1 cellular context compared by ENCODE assay signal in the genomic region with DNA sequence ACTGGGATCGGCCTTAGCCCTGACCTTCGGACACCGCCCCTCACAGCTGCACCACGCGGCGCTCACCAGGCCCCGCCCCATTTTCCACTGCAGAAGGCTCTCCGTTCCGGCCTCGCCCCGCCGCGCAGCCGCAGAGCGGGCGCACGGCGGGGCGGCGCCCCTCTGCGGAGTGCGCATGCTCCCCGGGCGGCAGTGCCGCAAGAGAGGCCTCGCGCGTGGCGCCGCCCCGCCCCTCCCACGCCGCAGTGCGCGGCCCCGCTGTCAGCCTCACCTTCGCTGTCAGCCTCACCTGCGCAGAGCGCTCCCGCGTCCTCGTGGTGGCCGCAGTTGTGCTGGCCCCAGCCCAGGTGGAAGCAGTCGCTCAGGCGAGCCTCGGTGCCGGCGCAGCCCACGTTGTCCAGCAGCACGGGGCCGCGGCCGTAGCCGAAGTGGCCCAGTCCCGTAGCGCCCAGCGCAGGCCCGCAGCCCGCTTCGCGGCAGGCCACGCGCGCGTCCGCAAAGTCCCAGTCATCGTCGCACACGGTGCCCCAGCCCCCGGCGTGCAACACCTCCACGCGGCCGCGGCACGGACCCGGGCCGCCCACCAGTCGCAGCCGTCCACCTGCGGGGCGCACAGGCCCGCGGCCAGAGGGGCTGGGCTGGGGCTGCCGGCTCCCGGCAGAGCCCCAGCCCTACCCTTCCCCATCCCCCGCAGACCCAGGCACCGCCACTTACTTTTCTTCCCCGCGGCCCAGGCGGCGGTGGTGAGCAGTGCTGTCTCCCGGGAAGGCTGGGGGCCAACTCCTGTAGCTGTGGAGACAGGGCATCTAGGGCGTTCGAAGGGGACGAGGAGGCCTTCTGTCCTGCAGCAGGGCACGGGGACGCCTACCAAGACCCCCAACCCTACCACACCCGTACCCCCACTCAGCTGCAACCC.
TF ChIP-seq lines count a peak whose summit lies in the region.

No MANE protein-coding gene starts in this region.

TF ChIP-seq in K562, 482 proteins besides CTCF, POLR2A, EP300 and RAD21 (continued from another document and continues in another):
- TF ChIP-seq, protein P1, sequence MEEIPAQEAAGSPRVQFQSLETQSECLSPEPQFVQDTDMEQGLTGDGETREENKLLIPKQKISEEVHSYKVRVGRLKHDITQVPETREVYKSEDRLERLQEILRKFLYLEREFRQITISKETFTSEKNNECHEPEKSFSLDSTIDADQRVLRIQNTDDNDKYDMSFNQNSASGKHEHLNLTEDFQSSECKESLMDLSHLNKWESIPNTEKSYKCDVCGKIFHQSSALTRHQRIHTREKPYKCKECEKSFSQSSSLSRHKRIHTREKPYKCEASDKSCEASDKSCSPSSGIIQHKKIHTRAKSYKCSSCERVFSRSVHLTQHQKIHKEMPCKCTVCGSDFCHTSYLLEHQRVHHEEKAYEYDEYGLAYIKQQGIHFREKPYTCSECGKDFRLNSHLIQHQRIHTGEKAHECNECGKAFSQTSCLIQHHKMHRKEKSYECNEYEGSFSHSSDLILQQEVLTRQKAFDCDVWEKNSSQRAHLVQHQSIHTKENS (CRISPR knock-in tag; IDR thresholded peaks at IDR 0.05) = no peak
- no peak for TF ChIP-seq ZNF217 (CRISPR knock-in tag; IDR thresholded peaks at IDR 0.05)
- no peak for TF ChIP-seq NCOA6 (IDR thresholded peaks at IDR 0.05)
- TF ChIP-seq, protein P2, sequence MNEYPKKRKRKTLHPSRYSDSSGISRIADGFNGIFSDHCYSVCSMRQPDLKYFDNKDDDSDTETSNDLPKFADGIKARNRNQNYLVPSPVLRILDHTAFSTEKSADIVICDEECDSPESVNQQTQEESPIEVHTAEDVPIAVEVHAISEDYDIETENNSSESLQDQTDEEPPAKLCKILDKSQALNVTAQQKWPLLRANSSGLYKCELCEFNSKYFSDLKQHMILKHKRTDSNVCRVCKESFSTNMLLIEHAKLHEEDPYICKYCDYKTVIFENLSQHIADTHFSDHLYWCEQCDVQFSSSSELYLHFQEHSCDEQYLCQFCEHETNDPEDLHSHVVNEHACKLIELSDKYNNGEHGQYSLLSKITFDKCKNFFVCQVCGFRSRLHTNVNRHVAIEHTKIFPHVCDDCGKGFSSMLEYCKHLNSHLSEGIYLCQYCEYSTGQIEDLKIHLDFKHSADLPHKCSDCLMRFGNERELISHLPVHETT (CRISPR knock-in tag; conservative IDR thresholded peaks at IDR 0.05 in 1 of 2, IDR thresholded peaks at IDR 0.05 in 1 of 2) = peak in 1 of 2 experiments; percentile 76; a peak in 2 of 4 replicates
- TF ChIP-seq KDM2B (CRISPR knock-in tag; IDR thresholded peaks at IDR 0.05) = peak; percentile 94
- peak; percentile 95 for TF ChIP-seq CXXC5 (CRISPR knock-in tag; IDR thresholded peaks at IDR 0.05)
- TF ChIP-seq ZNF75A (CRISPR knock-in tag; IDR thresholded peaks at IDR 0.05) = no peak
- TF ChIP-seq PCBP1 (IDR thresholded peaks at IDR 0.05; ENCODE audit: low read depth, low read length, poor library complexity, severe bottlenecking) = no peak
- no peak for TF ChIP-seq MBD2 (IDR thresholded peaks at IDR 0.05; ENCODE audit: borderline replicate concordance, low read depth)
- no peak for TF ChIP-seq ZNF3 (CRISPR knock-in tag; IDR thresholded peaks at IDR 0.05)
- peak; percentile 96 for TF ChIP-seq MYC (IDR thresholded peaks at IDR 0.05; ENCODE audit: low read depth, low read length)
- no peak; the same call in 1 of the 2 replicates for TF ChIP-seq MYC (CRISPR knock-in tag; IDR thresholded peaks at IDR 0.05; ENCODE audit: borderline replicate concordance, low read depth)
- TF ChIP-seq XRCC4 (IDR thresholded peaks at IDR 0.05; ENCODE audit: extremely low read depth, insufficient read depth, insufficient read length) = no peak
- TF ChIP-seq, protein P3, sequence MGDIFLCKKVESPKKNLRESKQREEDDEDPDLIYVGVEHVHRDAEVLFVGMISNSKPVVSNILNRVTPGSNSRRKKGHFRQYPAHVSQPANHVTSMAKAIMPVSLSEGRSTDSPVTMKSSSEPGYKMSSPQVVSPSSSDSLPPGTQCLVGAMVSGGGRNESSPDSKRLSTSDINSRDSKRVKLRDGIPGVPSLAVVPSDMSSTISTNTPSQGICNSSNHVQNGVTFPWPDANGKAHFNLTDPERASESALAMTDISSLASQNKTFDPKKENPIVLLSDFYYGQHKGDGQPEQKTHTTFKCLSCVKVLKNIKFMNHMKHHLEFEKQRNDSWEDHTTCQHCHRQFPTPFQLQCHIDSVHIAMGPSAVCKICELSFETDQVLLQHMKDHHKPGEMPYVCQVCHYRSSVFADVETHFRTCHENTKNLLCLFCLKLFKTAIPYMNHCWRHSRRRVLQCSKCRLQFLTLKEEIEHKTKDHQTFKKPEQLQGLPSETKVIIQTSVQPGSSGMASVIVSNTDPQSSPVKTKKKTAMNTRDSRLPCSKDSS (IDR thresholded peaks at IDR 0.05; ENCODE audit: low read depth, partially characterized antibody) = no peak
- TF ChIP-seq ARHGAP35 (IDR thresholded peaks at IDR 0.05; ENCODE audit: partially characterized antibody) = no peak
- no peak for TF ChIP-seq BCOR (IDR thresholded peaks at IDR 0.05)
- peak; percentile 72; the same call in 1 of the 2 replicates for TF ChIP-seq ZNF584 (CRISPR knock-in tag; IDR thresholded peaks at IDR 0.05; ENCODE audit: low read depth)
- no peak for TF ChIP-seq DPF2 (IDR thresholded peaks at IDR 0.05)
- no peak for TF ChIP-seq ZNF239 (CRISPR knock-in tag; IDR thresholded peaks at IDR 0.05)
- TF ChIP-seq ZFP36 (IDR thresholded peaks at IDR 0.05; ENCODE audit: low read depth, low read length, partially characterized antibody) = no peak
- TF ChIP-seq RUNX1 (IDR thresholded peaks at IDR 0.05; ENCODE audit: low read depth) = peak; percentile 38; the same call in 1 of the 2 replicates
- TF ChIP-seq, protein P4, sequence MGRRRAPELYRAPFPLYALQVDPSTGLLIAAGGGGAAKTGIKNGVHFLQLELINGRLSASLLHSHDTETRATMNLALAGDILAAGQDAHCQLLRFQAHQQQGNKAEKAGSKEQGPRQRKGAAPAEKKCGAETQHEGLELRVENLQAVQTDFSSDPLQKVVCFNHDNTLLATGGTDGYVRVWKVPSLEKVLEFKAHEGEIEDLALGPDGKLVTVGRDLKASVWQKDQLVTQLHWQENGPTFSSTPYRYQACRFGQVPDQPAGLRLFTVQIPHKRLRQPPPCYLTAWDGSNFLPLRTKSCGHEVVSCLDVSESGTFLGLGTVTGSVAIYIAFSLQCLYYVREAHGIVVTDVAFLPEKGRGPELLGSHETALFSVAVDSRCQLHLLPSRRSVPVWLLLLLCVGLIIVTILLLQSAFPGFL (CRISPR knock-in tag; IDR thresholded peaks at IDR 0.05) = no peak
- TF ChIP-seq ZNF282 (CRISPR knock-in tag; IDR thresholded peaks at IDR 0.05) = peak; percentile 95
- TF ChIP-seq TBL1XR1 (IDR thresholded peaks at IDR 0.05; ENCODE audit: low read length in 2 of 2) = no peak
- TF ChIP-seq, protein P5, sequence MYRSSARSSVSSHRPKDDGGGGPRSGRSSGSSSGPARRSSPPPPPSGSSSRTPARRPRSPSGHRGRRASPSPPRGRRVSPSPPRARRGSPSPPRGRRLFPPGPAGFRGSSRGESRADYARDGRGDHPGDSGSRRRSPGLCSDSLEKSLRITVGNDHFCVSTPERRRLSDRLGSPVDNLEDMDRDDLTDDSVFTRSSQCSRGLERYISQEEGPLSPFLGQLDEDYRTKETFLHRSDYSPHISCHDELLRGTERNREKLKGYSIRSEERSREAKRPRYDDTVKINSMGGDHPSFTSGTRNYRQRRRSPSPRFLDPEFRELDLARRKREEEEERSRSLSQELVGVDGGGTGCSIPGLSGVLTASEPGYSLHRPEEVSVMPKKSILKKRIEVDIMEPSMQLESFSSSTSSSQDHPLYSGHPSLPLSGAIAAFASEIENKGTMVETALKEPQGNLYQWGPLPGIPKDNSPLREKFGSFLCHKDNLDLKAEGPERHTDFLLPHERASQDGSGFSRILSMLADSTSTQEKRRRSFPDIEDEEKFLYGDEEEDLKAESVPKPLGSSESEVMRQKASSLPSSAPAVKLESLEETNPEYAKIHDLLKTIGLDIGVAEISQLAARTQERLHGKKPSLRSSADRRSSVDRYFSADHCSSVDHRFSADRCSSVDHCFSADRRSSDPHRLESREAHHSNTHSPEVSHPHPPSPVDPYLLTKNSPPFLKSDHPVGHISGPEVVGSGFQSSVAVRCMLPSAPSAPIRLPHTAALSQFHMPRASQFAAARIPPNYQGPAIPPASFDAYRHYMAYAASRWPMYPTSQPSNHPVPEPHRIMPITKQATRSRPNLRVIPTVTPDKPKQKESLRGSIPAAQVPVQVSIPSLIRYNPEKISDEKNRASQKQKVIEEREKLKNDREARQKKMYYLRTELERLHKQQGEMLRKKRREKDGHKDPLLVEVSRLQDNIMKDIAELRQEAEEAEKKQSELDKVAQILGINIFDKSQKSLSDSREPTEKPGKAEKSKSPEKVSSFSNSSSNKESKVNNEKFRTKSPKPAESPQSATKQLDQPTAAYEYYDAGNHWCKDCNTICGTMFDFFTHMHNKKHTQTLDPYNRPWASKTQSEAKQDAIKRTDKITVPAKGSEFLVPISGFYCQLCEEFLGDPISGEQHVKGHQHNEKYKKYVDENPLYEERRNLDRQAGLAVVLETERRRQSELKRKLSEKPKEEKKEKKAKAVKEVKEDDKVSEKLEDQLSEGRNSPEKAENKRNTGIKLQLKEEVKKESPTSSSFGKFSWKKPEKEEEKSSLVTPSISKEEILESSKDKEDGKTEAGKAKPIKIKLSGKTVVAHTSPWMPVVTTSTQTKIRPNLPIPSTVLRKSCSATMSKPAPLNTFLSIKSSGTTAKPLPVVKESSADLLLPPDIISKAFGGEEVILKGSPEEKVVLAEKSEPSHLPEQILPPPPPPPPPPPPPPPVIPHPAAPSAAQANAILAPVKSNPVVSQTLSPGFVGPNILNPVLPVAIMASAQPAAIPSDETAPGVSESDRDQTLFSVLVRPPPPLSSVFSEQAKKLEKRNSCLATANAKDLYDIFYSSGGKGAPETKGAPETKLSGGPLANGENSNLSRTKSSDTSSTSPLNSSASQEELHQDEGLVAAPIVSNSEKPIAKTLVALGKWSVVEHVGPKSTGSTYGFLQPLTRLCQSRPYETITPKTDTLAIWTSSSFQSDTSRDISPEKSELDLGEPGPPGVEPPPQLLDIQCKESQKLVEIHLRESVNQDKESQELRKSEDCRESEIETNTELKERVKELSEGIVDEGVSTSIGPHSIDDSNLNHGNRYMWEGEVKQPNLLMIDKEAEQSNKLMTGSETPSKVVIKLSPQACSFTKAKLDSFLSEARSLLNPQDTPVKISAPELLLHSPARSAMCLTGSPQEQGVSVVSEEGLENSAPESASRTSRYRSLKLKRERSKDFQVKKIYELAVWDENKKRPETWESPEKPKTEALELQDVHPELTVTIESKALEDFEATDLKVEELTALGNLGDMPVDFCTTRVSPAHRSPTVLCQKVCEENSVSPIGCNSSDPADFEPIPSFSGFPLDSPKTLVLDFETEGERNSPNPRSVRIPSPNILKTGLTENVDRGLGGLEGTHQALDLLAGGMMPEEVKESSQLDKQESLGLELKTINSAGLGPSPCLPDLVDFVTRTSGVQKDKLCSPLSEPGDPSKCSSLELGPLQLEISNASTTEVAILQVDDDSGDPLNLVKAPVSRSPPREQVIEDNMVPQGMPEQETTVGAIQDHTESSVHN (IDR thresholded peaks at IDR 0.05; ENCODE audit: borderline replicate concordance in 1 of 2, low read depth in 1 of 2) = no peak
- TF ChIP-seq, protein P6, sequence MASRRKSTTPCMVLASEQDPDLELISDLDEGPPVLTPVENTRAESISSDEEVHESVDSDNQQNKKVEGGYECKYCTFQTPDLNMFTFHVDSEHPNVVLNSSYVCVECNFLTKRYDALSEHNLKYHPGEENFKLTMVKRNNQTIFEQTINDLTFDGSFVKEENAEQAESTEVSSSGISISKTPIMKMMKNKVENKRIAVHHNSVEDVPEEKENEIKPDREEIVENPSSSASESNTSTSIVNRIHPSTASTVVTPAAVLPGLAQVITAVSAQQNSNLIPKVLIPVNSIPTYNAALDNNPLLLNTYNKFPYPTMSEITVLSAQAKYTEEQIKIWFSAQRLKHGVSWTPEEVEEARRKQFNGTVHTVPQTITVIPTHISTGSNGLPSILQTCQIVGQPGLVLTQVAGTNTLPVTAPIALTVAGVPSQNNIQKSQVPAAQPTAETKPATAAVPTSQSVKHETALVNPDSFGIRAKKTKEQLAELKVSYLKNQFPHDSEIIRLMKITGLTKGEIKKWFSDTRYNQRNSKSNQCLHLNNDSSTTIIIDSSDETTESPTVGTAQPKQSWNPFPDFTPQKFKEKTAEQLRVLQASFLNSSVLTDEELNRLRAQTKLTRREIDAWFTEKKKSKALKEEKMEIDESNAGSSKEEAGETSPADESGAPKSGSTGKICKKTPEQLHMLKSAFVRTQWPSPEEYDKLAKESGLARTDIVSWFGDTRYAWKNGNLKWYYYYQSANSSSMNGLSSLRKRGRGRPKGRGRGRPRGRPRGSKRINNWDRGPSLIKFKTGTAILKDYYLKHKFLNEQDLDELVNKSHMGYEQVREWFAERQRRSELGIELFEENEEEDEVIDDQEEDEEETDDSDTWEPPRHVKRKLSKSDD (conservative IDR thresholded peaks at IDR 0.05; ENCODE audit: low read length) = no peak
- TF ChIP-seq MAFF (IDR thresholded peaks at IDR 0.05; ENCODE audit: low read length) = no peak
- TF ChIP-seq CBFB (CRISPR knock-in tag; IDR thresholded peaks at IDR 0.05) = no peak
- TF ChIP-seq ZFP1 (CRISPR knock-in tag; IDR thresholded peaks at IDR 0.05) = no peak
- TF ChIP-seq ATF7 (IDR thresholded peaks at IDR 0.05) = peak; percentile 78
- TF ChIP-seq SMARCA4 (IDR thresholded peaks at IDR 0.05) = no peak
- peak; percentile 35 for TF ChIP-seq FOSL1 (tag; conservative IDR thresholded peaks at IDR 0.05)
- no peak for TF ChIP-seq SAFB2 (IDR thresholded peaks at IDR 0.05; ENCODE audit: borderline replicate concordance, low read depth, low read length, severe bottlenecking)
- TF ChIP-seq, protein P7, sequence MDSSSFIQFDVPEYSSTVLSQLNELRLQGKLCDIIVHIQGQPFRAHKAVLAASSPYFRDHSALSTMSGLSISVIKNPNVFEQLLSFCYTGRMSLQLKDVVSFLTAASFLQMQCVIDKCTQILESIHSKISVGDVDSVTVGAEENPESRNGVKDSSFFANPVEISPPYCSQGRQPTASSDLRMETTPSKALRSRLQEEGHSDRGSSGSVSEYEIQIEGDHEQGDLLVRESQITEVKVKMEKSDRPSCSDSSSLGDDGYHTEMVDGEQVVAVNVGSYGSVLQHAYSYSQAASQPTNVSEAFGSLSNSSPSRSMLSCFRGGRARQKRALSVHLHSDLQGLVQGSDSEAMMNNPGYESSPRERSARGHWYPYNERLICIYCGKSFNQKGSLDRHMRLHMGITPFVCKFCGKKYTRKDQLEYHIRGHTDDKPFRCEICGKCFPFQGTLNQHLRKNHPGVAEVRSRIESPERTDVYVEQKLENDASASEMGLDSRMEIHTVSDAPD (CRISPR knock-in tag; IDR thresholded peaks at IDR 0.05) = peak; percentile 57; the same call in 1 of the 2 replicates
